ENCODE assay signal across 19 cellular contexts in the genomic region with DNA sequence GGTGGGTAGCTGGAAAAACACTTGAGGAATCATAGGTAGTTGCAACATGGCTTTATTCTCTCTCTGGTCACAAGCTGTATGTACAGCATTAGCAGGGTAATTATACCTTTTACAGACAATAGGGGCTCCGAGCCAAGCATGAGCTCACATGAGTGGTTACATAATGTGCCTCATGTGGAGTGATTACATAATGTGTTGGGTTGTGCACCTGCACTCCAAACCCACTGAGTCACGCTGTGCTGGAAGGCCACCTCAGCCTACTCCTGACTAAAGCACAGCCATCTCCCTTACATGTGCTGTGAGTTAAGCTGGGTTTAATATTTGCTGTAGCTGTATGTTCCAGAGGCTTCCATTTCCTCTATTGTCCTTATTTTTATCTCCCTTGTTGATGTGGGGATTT.
DNase-seq lines count a peak whose midpoint lies in the region; ATAC-seq and TF ChIP-seq lines count a peak whose summit lies in the region.
"Had no signal": no experiment of that assay in that cellular context is flagged by ENCODE, and none has a peak within 500 bp of the region (broad histone marks: within the 10 kb centered on the region; RNA-seq: fewer than 3 reads in every experiment).

No MANE protein-coding gene starts in this region.

- POLR2A ChIA-PET in PC-9 (lab: Charles Lee; ENCODE audit: unreplicated experiment) = no interaction called here

- TF ChIP-seq EP300 in gastroesophageal sphincter (IDR thresholded peaks at IDR 0.05) = no peak

- DNase-seq in SHP77 (lab: John Stamatoyannopoulos, UW) (peak; percentile 13 to 23), SHP77 treated with DMSO at 0.1 percent for 48 hours (lab: John Stamatoyannopoulos, UW) (no peak), PC-9 (peak; percentile 14 to 70), upper lobe of right lung (no peak), NCI-H187 treated with DMSO at 0.1 percent for 48 hours (lab: John Stamatoyannopoulos, UW) (no peak), AG08396 (ENCODE audit: low spot score) (no peak)
- DNase-seq: activated CD4-positive, alpha-beta T cell treated with anti-CD3 and anti-CD28 coated beads, Interleukin-2, amount 50 U/mL, for 1 hour; activated T-cell treated with anti-CD3 and anti-CD28 coated beads, Interleukin-2, amount 50 U/mL, for 72 hours; adrenal gland; AML-193; EL; GOT3; immature natural killer cell; Peyer's patch; stimulated activated CD8-positive, alpha-beta memory T cell treated with anti-CD3 and anti-CD28 coated beads, Interleukin-4, amount 100 ng/mL, for 48 hours; upper lobe of left lung had no signal

- H3K4me3 ChIP-seq in PC-9 (no peak overlapping the region), upper lobe of right lung (no peak overlapping the region), gastroesophageal sphincter (no peak overlapping the region)
- H3K4me3 ChIP-seq: adrenal gland, Peyer's patch, upper lobe of left lung had no signal

- H3K27me3 ChIP-seq in PC-9 (ENCODE audit: insufficient read depth, low read depth) (no peaks in the 10 kb centered on the region), upper lobe of right lung (no peaks in the 10 kb centered on the region), gastroesophageal sphincter (no peaks in the 10 kb centered on the region)
- H3K27me3 ChIP-seq: adrenal gland, Peyer's patch, upper lobe of left lung had no signal

- TF ChIP-seq CTCF in PC-9 (conservative IDR thresholded peaks at IDR 0.05) (no peak), upper lobe of right lung (IDR thresholded peaks at IDR 0.05) (no peak), gastroesophageal sphincter (IDR thresholded peaks at IDR 0.05) (no peak)

- H3K27ac ChIP-seq in PC-9 (no peak overlapping the region), upper lobe of right lung (no peak overlapping the region), gastroesophageal sphincter (no peak overlapping the region)
- H3K27ac ChIP-seq: adrenal gland, KMS-11, Peyer's patch, upper lobe of left lung had no signal

- H3K4me2 ChIP-seq in PC-9 = no peak overlapping the region
- H3K4me2 ChIP-seq: KMS-11 had no signal

- BruUV-seq in PC-9 (replicated peaks; lab: Mats Ljungman, UMichigan) = no TSS peak

- H3K4me1 ChIP-seq in PC-9 (replicated peaks; ENCODE audit: insufficient read depth) = no peaks in the 10 kb centered on the region
- no peaks in the 10 kb centered on the region for H3K4me1 ChIP-seq in upper lobe of right lung
- H3K4me1 ChIP-seq in gastroesophageal sphincter = no peaks in the 10 kb centered on the region
- H3K4me1 ChIP-seq: adrenal gland, Peyer's patch, upper lobe of left lung had no signal

- WGBS in gastroesophageal sphincter (ENCODE audit: low coverage in 1 of 2), 2 donors = 29 to 67% methylated on average over 1 to 2 of the region's 2 CpGs

- H3K36me3 ChIP-seq in PC-9 (ENCODE audit: low read depth) (no peaks in the 10 kb centered on the region), upper lobe of right lung (no peaks in the 10 kb centered on the region), gastroesophageal sphincter (no peaks in the 10 kb centered on the region)
- H3K36me3 ChIP-seq: adrenal gland, Peyer's patch, upper lobe of left lung had no signal

- ATAC-seq in esophagus mucosa (peak; percentile 95), upper lobe of right lung (peak; percentile 64), gastroesophageal sphincter (no peak)
- ATAC-seq: activated T-cell treated with anti-CD3 and anti-CD28 coated beads, Interleukin-2, amount 50 U/mL, for 72 hours had no signal

- no peaks in the 10 kb centered on the region for H3F3A ChIP-seq in PC-9 (ENCODE audit: insufficient read depth, low read depth)

- H3K9me3 ChIP-seq in PC-9 (ENCODE audit: insufficient read depth, low read depth) (0 out of 2 replicates have a peak, but pooled peaks cover 6% of the 10 kb centered on the region), upper lobe of right lung (no peaks in the 10 kb centered on the region), gastroesophageal sphincter (peaks cover 0 to 6% (median 0%) of the 10 kb centered on the region in 3 donors)
- H3K9me3 ChIP-seq: adrenal gland, Peyer's patch had no signal

- no peak for TF ChIP-seq POLR2A in gastroesophageal sphincter (IDR thresholded peaks at IDR 0.05)

- no peak overlapping the region for H2AFZ ChIP-seq in PC-9

- CTCF ChIA-PET in PC-9 (lab: Charles Lee) = interaction anchor here (0.6 kb wide), 1 partner anchor 137 kb away, joined by 3 read pairs; no protein-coding TSS in a partner anchor

- intact Hi-C loops in PC-9 (cut with micrococcal nuclease; ENCODE audit: unreplicated experiment) (no loop called here), upper lobe of right lung (cut with DNase I) (no loop called here)

- no peaks in the 10 kb centered on the region; the same call in 1 of the 2 replicates for H3K9me2 ChIP-seq in PC-9 (ENCODE audit: insufficient read depth)

- H3K79me2 ChIP-seq in PC-9 (ENCODE audit: low read depth) = no peaks in the 10 kb centered on the region

- no peaks in the 10 kb centered on the region for H4K20me1 ChIP-seq in PC-9 (ENCODE audit: insufficient read depth)

Comparison
In these comparisons a context has a peak if more than half of its experiments do, and no peak if none do; other contexts are left out.
1. DNase-seq: peak in SHP77 (2 of 2) and PC-9 (2 of 2); none in SHP77 treated with DMSO at 0.1 percent for 48 hours (single experiment), upper lobe of right lung (single experiment), NCI-H187 treated with DMSO at 0.1 percent for 48 hours (single experiment) and AG08396 (single experiment).